In genomic region chr20:37325206-37325605, GRCh38 we compare ENCODE assay signal across 28 cellular contexts.
"Had no signal": no experiment of that assay in that cellular context is flagged by ENCODE, and none has a peak within 500 bp of the region (broad histone marks: within the 10 kb centered on the region; RNA-seq: fewer than 3 reads in every experiment).

No MANE protein-coding gene starts in this region.

- H3K4me1 Mint-ChIP-seq: activated B cell treated with CpG ODN at 0.5 μM for 24 hours; activated CD4-positive, alpha-beta T cell treated with anti-CD3 and anti-CD28 coated beads, Interleukin-2, amount 10 ng/mL, durations not matched to agents 24 days and 14 days; activated CD8-positive, alpha-beta memory T cell treated with anti-CD3 and anti-CD28 coated beads, Interleukin-2, amount 10 ng/mL, durations not matched to agents 7 days and 5 days; T-cell had no signal

- H3K4me3 ChIP-seq: SJCRH30 had no signal

- H3K36me3 ChIP-seq: SJCRH30 had no signal

- H3K9me3 Mint-ChIP-seq: activated B cell treated with CpG ODN at 0.5 μM for 24 hours; activated CD4-positive, alpha-beta T cell treated with anti-CD3 and anti-CD28 coated beads, Interleukin-2, amount 10 ng/mL, durations not matched to agents 24 days and 14 days; activated naive CD4-positive, alpha-beta T cell treated with anti-CD3 and anti-CD28 coated beads for 36 hours; activated T-cell treated with anti-CD3 and anti-CD28 coated beads, Interleukin-2, amount 50 U/mL, for 24 hours; T-cell had no signal

- H3K27me3 Mint-ChIP-seq: activated B cell treated with CpG ODN at 0.5 μM for 24 hours; activated CD4-positive, alpha-beta T cell treated with anti-CD3 and anti-CD28 coated beads, Interleukin-2, amount 10 ng/mL, durations not matched to agents 24 days and 14 days; activated CD8-positive, alpha-beta memory T cell treated with anti-CD3 and anti-CD28 coated beads, Interleukin-2, amount 10 ng/mL, durations not matched to agents 7 days and 5 days; activated naive CD8-positive, alpha-beta T cell; activated T-cell treated with anti-CD3 and anti-CD28 coated beads, Interleukin-2, amount 50 U/mL, for 24 hours; T-cell had no signal

- H3K9me3 ChIP-seq: SJCRH30 had no signal

- H3K4me1 ChIP-seq: SJCRH30 had no signal

- H3K27me3 ChIP-seq: SJCRH30 had no signal

- DNase-seq: activated B cell treated with CpG ODN at 0.5 μM for 24 hours; activated CD4-positive, alpha-beta T cell treated with anti-CD3 and anti-CD28 coated beads for 1 hour; activated CD4-positive, alpha-beta T cell treated with anti-CD3 and anti-CD28 coated beads, Interleukin-2, amount 10 ng/mL, durations not matched to agents 24 days and 14 days; activated CD4-positive, alpha-beta T cell treated with anti-CD3 and anti-CD28 coated beads, Interleukin-2, amount 50 U/mL, for 48 hours; activated CD8-positive, alpha-beta memory T cell treated with anti-CD3 and anti-CD28 coated beads, Interleukin-2, amount 10 ng/mL, durations not matched to agents 7 days and 5 days; activated gamma-delta T cell; activated naive CD4-positive, alpha-beta T cell treated with anti-CD3 and anti-CD28 coated beads for 36 hours; activated T-cell treated with anti-CD3 and anti-CD28 coated beads, Interleukin-2, amount 50 U/mL, for 24 hours; caudate nucleus; Kasumi-1; KBM-7; NCI-H1105 treated with DMSO at 0.1 percent for 48 hours; NCI-H1436 treated with DMSO at 0.1 percent for 48 hours; NCI-H187; NCI-H2081; NCI-H510A treated with DMSO at 0.1 percent for 48 hours; NCI-H69; NK-92 treated with Interleukin-12 subunit alpha and Interleukin-12 subunit beta, amount 100 ng/mL, for 24 hours; OCI-M1; Right ventricle myocardium superior; RPMI8226; SJCRH30; T-cell; T-helper 2 cell; T1000 had no signal

- H3K36me3 Mint-ChIP-seq: activated CD8-positive, alpha-beta memory T cell treated with anti-CD3 and anti-CD28 coated beads, Interleukin-2, amount 10 ng/mL, durations not matched to agents 7 days and 5 days; T-cell had no signal

- H3K27ac Mint-ChIP-seq: activated B cell treated with CpG ODN at 0.5 μM for 24 hours; activated CD4-positive, alpha-beta T cell treated with anti-CD3 and anti-CD28 coated beads, Interleukin-2, amount 10 ng/mL, durations not matched to agents 24 days and 14 days; activated CD8-positive, alpha-beta memory T cell treated with anti-CD3 and anti-CD28 coated beads, Interleukin-2, amount 10 ng/mL, durations not matched to agents 7 days and 5 days; activated naive CD4-positive, alpha-beta T cell treated with anti-CD3 and anti-CD28 coated beads for 36 hours; activated naive CD8-positive, alpha-beta T cell; activated T-cell treated with anti-CD3 and anti-CD28 coated beads, Interleukin-2, amount 50 U/mL, for 24 hours; activated T-helper 1 cell treated with anti-CD3 and anti-CD28 coated beads, Interleukin-12 subunit alpha, Interleukin-12 subunit beta, Interleukin-2, Interleukin-4 antibody, amounts not matched to agents 30 ng/mL and 10 ng/mL and 1 ng/mL, durations not matched to agents 14 hours and 24 hours and 36 hours; T-cell had no signal

- ATAC-seq: activated CD8-positive, alpha-beta memory T cell treated with anti-CD3 and anti-CD28 coated beads, Interleukin-2, amount 10 ng/mL, durations not matched to agents 7 days and 5 days; Panc1; T-cell had no signal

- H3K4me3 Mint-ChIP-seq: activated B cell treated with CpG ODN at 0.5 μM for 24 hours; activated CD4-positive, alpha-beta T cell treated with anti-CD3 and anti-CD28 coated beads, Interleukin-2, amount 10 ng/mL, durations not matched to agents 24 days and 14 days; activated CD8-positive, alpha-beta memory T cell treated with anti-CD3 and anti-CD28 coated beads, Interleukin-2, amount 10 ng/mL, durations not matched to agents 7 days and 5 days; activated naive CD4-positive, alpha-beta T cell treated with anti-CD3 and anti-CD28 coated beads for 36 hours; activated naive CD8-positive, alpha-beta T cell; activated T-cell treated with anti-CD3 and anti-CD28 coated beads, Interleukin-2, amount 50 U/mL, for 24 hours; activated T-helper 1 cell treated with anti-CD3 and anti-CD28 coated beads, Interleukin-12 subunit alpha, Interleukin-12 subunit beta, Interleukin-2, Interleukin-4 antibody, amounts not matched to agents 30 ng/mL and 10 ng/mL and 1 ng/mL, durations not matched to agents 14 hours and 24 hours and 36 hours; T-cell had no signal

- H3K27ac ChIP-seq: SJCRH30 had no signal
